ENCODE assay signal across 8 cellular contexts in the genomic region with DNA sequence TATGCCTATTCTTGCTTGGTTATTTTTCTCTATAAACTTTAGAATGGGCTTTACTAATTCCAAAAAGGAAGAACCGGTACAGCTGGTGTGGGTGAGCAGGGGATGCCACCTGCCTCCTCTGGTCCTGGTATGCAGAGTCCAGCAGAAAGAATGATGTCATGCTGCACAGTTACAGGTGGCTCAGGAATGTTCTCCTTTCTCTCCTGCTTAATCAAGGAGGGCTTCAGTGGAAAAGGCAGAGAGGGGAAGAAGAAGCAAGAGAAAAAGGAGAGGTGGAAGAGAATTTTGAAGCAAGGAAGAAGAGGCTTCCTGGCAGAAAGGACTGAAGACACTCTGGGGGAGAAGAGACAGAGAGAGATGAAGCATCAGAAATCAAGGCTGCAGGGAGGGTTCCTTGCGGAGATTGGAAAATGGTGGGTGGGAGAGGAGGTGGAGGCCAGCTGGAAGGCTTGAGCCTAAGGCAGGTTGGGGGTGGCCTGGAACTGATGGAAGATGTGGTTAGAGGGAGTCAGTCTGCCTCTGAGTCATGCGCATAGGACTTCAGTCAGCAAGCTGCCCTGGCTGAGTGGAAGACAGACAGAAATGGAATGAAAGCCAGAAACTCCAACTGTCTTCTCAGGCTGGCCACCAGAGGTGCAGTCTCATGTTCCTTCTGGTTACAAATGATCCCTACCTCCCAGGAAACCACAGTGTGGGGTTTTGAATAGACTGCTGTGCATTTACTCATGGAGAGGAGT.
A peak's percentile ranks its signal among the peaks of the same experiment; 100 is the strongest.
DNase-seq lines count a peak whose midpoint lies in the region; ATAC-seq and TF ChIP-seq lines count a peak whose summit lies in the region.

No MANE protein-coding gene starts in this region.

- ATAC-seq in GM21360 (IDR thresholded peaks at IDR 0.05; ENCODE audit: unreplicated experiment) (no peak), GM18867 (IDR thresholded peaks at IDR 0.05; ENCODE audit: unreplicated experiment) (no peak)

- H3K27ac ChIP-seq in angular gyrus (ENCODE audit: low read depth, low read length) = peak overlapping the region; percentile 42

- intact Hi-C loops in lower leg skin (cut with DNase I; ENCODE audit: low total_unique reads) = no loop called here

- no peak for TF ChIP-seq POLR2A in lower leg skin (IDR thresholded peaks at IDR 0.05)

- in situ Hi-C loops in KBM-7 (cut with MboI; ENCODE audit: low pct_unique_long_range_greater_than_20kb, low sequenced_read_pairs) = no loop called here

- DNase-seq in DMS 273 (lab: John Stamatoyannopoulos, UW; ENCODE audit: unreplicated experiment) (peak; percentile 84), KBM-7 (peak; percentile 19), lower leg skin (ENCODE audit: low spot score in 2 of 2) (peak; percentile 15 to 81)
- DNase-seq in activated CD4-positive, alpha-beta T cell treated with anti-CD3 and anti-CD28 coated beads, Interleukin-2, amount 50 U/mL, for 1 hour = no peak
- no peak for DNase-seq in activated CD4-positive, alpha-beta T cell treated with anti-CD3 and anti-CD28 coated beads, Interleukin-2, amount 50 U/mL, for 4 hours

- no peak overlapping the region for H3K4me3 ChIP-seq in lower leg skin (ENCODE audit: low read depth, poor library complexity, severe bottlenecking)

- 32 to 40% methylated on average over 3 of the region's 3 CpGs for WGBS in lower leg skin, 2 donors

- peak in 1 of 3 donors; percentile 11 for TF ChIP-seq CTCF in lower leg skin (IDR thresholded peaks at IDR 0.05)

Comparison
In these comparisons a context has a peak if more than half of its experiments do, and no peak if none do; other contexts are left out.
1. DNase-seq: peak in DMS 273 (single experiment), KBM-7 (single experiment) and lower leg skin (2 of 2); none in activated CD4-positive, alpha-beta T cell treated with anti-CD3 and anti-CD28 coated beads, Interleukin-2, amount 50 U/mL, for 1 hour (single experiment) and activated CD4-positive, alpha-beta T cell treated with anti-CD3 and anti-CD28 coated beads, Interleukin-2, amount 50 U/mL, for 4 hours (0 of 2).